Comparison of ENCODE assay signal across 1 cellular context in genomic region chr16:54286330-54287017, GRCh38.
TF ChIP-seq lines count a peak whose summit lies in the region.

TSS of gene IRX3 (minus strand) at chr16:54286787. CDS start at chr16:54286050, 737 bp downstream.

TF ChIP-seq in HepG2, 621 proteins besides CTCF, POLR2A, EP300 and RAD21 (continued from another document and continues in another):
- TF ChIP-seq ZBTB49 (CRISPR knock-in tag; IDR thresholded peaks at IDR 0.05; ENCODE audit: borderline replicate concordance) (peak; percentile 62; the same call in 1 of the 2 replicates), HMG20A (CRISPR knock-in tag; IDR thresholded peaks at IDR 0.05; ENCODE audit: borderline replicate concordance) (0 out of 2 replicates have a peak, but pooled peaks have one; percentile 21), MTA3 (CRISPR knock-in tag; IDR thresholded peaks at IDR 0.05) (no peak), TBX2 (CRISPR knock-in tag; IDR thresholded peaks at IDR 0.05; ENCODE audit: borderline replicate concordance) (peak; percentile 78), POGK (CRISPR knock-in tag; conservative IDR thresholded peaks at IDR 0.05) (no peak), ZIK1 (CRISPR knock-in tag; IDR thresholded peaks at IDR 0.05; ENCODE audit: borderline replicate concordance, low read depth) (0 out of 2 replicates have a peak, but pooled peaks have one; percentile 50), ZNF639 (CRISPR knock-in tag; conservative IDR thresholded peaks at IDR 0.05) (0 out of 2 replicates have a peak, but pooled peaks have one; percentile 27), ZNF713 (CRISPR knock-in tag; IDR thresholded peaks at IDR 0.05) (no peak), RBM39 (IDR thresholded peaks at IDR 0.05; ENCODE audit: low read depth, low read length, poor library complexity, severe bottlenecking) (peak; percentile 58), GFI1 (CRISPR knock-in tag; IDR thresholded peaks at IDR 0.05; ENCODE audit: borderline replicate concordance) (peak; percentile 64; the same call in 1 of the 2 replicates), ZNF572 (CRISPR knock-in tag; IDR thresholded peaks at IDR 0.05) (peak; percentile 33; the same call in 1 of the 2 replicates), JUNB (CRISPR knock-in tag; IDR thresholded peaks at IDR 0.05; ENCODE audit: borderline replicate concordance) (peak; percentile 57; the same call in 1 of the 2 replicates), MLXIP (CRISPR knock-in tag; IDR thresholded peaks at IDR 0.05; ENCODE audit: borderline replicate concordance) (no peak), MAF1 (CRISPR knock-in tag; IDR thresholded peaks at IDR 0.05; ENCODE audit: borderline replicate concordance) (0 out of 2 replicates have a peak, but pooled peaks have one; percentile 76), TBX3 (IDR thresholded peaks at IDR 0.05; ENCODE audit: borderline replicate concordance) (peak; percentile 9; the same call in 1 of the 2 replicates), ZNF839 (CRISPR knock-in tag; IDR thresholded peaks at IDR 0.05; ENCODE audit: borderline replicate concordance) (peak; percentile 81; the same call in 1 of the 2 replicates), DMAP1 (CRISPR knock-in tag; IDR thresholded peaks at IDR 0.05) (peak; percentile 71), ATF1 (CRISPR knock-in tag; IDR thresholded peaks at IDR 0.05) (peak; percentile 86), GATAD2A (CRISPR knock-in tag; IDR thresholded peaks at IDR 0.05) (peak; percentile 57; the same call in 1 of the 2 replicates), ZNF724P (CRISPR knock-in tag; IDR thresholded peaks at IDR 0.05; ENCODE audit: borderline replicate concordance) (no peak), ZNF747 (CRISPR knock-in tag; IDR thresholded peaks at IDR 0.05; ENCODE audit: borderline replicate concordance) (no peak), PCBP1 (IDR thresholded peaks at IDR 0.05; ENCODE audit: borderline replicate concordance, low read depth, low read length) (peak; percentile 91; the same call in 1 of the 2 replicates), NCOR1 (IDR thresholded peaks at IDR 0.05; ENCODE audit: borderline replicate concordance, low read length) (peak; percentile 44; the same call in 1 of the 2 replicates), ZNF513 (CRISPR knock-in tag; conservative IDR thresholded peaks at IDR 0.05) (no peak), RBAK (CRISPR knock-in tag; IDR thresholded peaks at IDR 0.05) (peak; percentile 71; the same call in 1 of the 2 replicates), ZNF567 (CRISPR knock-in tag; IDR thresholded peaks at IDR 0.05; ENCODE audit: borderline replicate concordance) (peak; percentile 84; the same call in 1 of the 2 replicates), NBN (conservative IDR thresholded peaks at IDR 0.05) (no peak), ZNF772 (CRISPR knock-in tag; IDR thresholded peaks at IDR 0.05) (peak; percentile 69; the same call in 1 of the 2 replicates), ZNF225 (CRISPR knock-in tag; IDR thresholded peaks at IDR 0.05) (0 out of 2 replicates have a peak, but pooled peaks have one; percentile 45), MTA1 (CRISPR knock-in tag; IDR thresholded peaks at IDR 0.05; ENCODE audit: borderline replicate concordance) (0 out of 2 replicates have a peak, but pooled peaks have one; percentile 8), SP2 (CRISPR knock-in tag; IDR thresholded peaks at IDR 0.05) (peak; percentile 85), E2F1 (CRISPR knock-in tag; IDR thresholded peaks at IDR 0.05) (0 out of 2 replicates have a peak, but pooled peaks have one; percentile 33), ZNF253 (CRISPR knock-in tag; IDR thresholded peaks at IDR 0.05; ENCODE audit: borderline replicate concordance) (0 out of 2 replicates have a peak, but pooled peaks have one; percentile 59), TGIF2 (CRISPR knock-in tag; IDR thresholded peaks at IDR 0.05) (peak; percentile 92)
- TF ChIP-seq, protein P1, sequence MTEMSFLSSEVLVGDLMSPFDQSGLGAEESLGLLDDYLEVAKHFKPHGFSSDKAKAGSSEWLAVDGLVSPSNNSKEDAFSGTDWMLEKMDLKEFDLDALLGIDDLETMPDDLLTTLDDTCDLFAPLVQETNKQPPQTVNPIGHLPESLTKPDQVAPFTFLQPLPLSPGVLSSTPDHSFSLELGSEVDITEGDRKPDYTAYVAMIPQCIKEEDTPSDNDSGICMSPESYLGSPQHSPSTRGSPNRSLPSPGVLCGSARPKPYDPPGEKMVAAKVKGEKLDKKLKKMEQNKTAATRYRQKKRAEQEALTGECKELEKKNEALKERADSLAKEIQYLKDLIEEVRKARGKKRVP (CRISPR knock-in tag; IDR thresholded peaks at IDR 0.05) = peak in 1 of 2 experiments; percentile 57; a peak in 1 of 4 replicates
- TF ChIP-seq, protein P2, sequence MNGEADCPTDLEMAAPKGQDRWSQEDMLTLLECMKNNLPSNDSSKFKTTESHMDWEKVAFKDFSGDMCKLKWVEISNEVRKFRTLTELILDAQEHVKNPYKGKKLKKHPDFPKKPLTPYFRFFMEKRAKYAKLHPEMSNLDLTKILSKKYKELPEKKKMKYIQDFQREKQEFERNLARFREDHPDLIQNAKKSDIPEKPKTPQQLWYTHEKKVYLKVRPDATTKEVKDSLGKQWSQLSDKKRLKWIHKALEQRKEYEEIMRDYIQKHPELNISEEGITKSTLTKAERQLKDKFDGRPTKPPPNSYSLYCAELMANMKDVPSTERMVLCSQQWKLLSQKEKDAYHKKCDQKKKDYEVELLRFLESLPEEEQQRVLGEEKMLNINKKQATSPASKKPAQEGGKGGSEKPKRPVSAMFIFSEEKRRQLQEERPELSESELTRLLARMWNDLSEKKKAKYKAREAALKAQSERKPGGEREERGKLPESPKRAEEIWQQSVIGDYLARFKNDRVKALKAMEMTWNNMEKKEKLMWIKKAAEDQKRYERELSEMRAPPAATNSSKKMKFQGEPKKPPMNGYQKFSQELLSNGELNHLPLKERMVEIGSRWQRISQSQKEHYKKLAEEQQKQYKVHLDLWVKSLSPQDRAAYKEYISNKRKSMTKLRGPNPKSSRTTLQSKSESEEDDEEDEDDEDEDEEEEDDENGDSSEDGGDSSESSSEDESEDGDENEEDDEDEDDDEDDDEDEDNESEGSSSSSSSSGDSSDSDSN (CRISPR knock-in tag; IDR thresholded peaks at IDR 0.05) = no peak; the same call in 1 of the 2 replicates
- TF ChIP-seq, protein P3, sequence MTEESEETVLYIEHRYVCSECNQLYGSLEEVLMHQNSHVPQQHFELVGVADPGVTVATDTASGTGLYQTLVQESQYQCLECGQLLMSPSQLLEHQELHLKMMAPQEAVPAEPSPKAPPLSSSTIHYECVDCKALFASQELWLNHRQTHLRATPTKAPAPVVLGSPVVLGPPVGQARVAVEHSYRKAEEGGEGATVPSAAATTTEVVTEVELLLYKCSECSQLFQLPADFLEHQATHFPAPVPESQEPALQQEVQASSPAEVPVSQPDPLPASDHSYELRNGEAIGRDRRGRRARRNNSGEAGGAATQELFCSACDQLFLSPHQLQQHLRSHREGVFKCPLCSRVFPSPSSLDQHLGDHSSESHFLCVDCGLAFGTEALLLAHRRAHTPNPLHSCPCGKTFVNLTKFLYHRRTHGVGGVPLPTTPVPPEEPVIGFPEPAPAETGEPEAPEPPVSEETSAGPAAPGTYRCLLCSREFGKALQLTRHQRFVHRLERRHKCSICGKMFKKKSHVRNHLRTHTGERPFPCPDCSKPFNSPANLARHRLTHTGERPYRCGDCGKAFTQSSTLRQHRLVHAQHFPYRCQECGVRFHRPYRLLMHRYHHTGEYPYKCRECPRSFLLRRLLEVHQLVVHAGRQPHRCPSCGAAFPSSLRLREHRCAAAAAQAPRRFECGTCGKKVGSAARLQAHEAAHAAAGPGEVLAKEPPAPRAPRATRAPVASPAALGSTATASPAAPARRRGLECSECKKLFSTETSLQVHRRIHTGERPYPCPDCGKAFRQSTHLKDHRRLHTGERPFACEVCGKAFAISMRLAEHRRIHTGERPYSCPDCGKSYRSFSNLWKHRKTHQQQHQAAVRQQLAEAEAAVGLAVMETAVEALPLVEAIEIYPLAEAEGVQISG (CRISPR knock-in tag; IDR thresholded peaks at IDR 0.05) = peak; percentile 13; the same call in 1 of the 2 replicates
- TF ChIP-seq, protein P4, sequence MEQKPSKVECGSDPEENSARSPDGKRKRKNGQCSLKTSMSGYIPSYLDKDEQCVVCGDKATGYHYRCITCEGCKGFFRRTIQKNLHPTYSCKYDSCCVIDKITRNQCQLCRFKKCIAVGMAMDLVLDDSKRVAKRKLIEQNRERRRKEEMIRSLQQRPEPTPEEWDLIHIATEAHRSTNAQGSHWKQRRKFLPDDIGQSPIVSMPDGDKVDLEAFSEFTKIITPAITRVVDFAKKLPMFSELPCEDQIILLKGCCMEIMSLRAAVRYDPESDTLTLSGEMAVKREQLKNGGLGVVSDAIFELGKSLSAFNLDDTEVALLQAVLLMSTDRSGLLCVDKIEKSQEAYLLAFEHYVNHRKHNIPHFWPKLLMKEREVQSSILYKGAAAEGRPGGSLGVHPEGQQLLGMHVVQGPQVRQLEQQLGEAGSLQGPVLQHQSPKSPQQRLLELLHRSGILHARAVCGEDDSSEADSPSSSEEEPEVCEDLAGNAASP (CRISPR knock-in tag; IDR thresholded peaks at IDR 0.05; ENCODE audit: borderline replicate concordance) = peak; percentile 64; the same call in 1 of the 2 replicates
